Comparison of ENCODE assay signal across 8 cellular contexts in the genomic region with DNA sequence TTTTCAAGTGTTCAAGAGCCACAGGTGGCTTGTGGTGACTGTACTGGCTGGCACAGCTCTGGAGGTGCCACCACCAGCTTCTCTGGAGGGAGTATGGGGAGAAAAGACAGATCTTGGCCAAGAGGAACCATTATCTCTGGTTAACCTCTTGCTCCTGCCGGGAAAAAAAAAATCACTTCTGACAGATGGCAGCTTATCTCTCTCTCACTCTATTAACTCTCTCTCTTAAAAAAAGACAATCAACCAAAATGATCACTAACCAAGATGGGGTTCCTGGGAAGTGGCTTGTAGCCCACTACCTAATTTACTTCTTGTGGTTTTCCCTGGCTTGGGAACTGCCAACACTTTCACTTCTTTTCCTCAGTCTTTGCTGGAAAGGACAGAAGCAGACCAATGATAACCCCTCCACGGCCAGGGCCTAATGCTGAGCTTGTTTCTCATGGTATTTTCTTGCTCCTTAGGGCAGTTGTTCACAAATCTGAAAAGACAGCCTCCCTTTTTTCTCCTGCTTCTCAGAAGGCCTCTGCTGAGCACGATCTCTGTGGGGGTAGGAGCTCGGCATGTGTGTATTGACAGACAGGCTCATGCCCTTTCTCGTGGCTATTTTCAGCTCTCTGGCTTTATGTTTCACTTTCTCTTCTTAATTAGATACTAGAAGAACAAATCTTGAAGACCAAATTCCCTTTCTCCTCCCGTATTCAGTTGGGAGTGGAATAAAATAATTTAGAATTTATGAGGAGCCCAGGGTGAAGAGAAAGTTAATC. TPM values are rescaled to one million over a fixed set of nuclear protein-coding genes. Genes with fewer than 3 reads are reported as not detected.
A peak's percentile ranks its signal among the peaks of the same experiment; 100 is the strongest.
DNase-seq lines count a peak whose midpoint lies in the region; ATAC-seq and TF ChIP-seq lines count a peak whose summit lies in the region.

No MANE protein-coding gene starts in this region.

- POLR2A ChIA-PET in activated CD8-positive, alpha-beta T cell treated with anti-CD3 and anti-CD28 coated beads for 36 hours (lab: Charles Lee) = no interaction called here

- no peak for ATAC-seq in activated naive CD4-positive, alpha-beta T cell treated with anti-CD3 and anti-CD28 coated beads, Interleukin-2, amount 50 U/mL, for 72 hours
- ATAC-seq in activated CD8-positive, alpha-beta T cell treated with anti-CD3 and anti-CD28 coated beads for 36 hours = peak; percentile 35

- no peaks in the 10 kb centered on the region for H3K27me3 ChIP-seq in testis

- H3K9me3 Mint-ChIP-seq in activated naive CD4-positive, alpha-beta T cell treated with anti-CD3 and anti-CD28 coated beads for 36 hours = no peaks in the 10 kb centered on the region
- H3K9me3 Mint-ChIP-seq in activated naive CD4-positive, alpha-beta T cell treated with anti-CD3 and anti-CD28 coated beads, Interleukin-2, amount 50 U/mL, for 72 hours = no peaks in the 10 kb centered on the region
- no peaks in the 10 kb centered on the region for H3K9me3 Mint-ChIP-seq in activated CD8-positive, alpha-beta T cell treated with anti-CD3 and anti-CD28 coated beads for 36 hours
- H3K9me3 Mint-ChIP-seq in immature natural killer cell = peaks cover 0 to 2% (median 0%) of the 10 kb centered on the region in 6 donors

- TF ChIP-seq POLR2A in testis (IDR thresholded peaks at IDR 0.05) = no peak

- no peaks in the 10 kb centered on the region for H3K36me3 ChIP-seq in testis (ENCODE audit: low read depth, missing control alignments)

- H3K36me3 Mint-ChIP-seq in activated naive CD4-positive, alpha-beta T cell treated with anti-CD3 and anti-CD28 coated beads for 36 hours (ENCODE audit: low read depth) = no peaks in the 10 kb centered on the region
- peaks cover 0 to 9% of the 10 kb centered on the region in 2 donors for H3K36me3 Mint-ChIP-seq in activated naive CD4-positive, alpha-beta T cell treated with anti-CD3 and anti-CD28 coated beads, Interleukin-2, amount 50 U/mL, for 72 hours
- H3K36me3 Mint-ChIP-seq in activated CD8-positive, alpha-beta T cell treated with anti-CD3 and anti-CD28 coated beads for 36 hours (ENCODE audit: low read depth) = no peaks in the 10 kb centered on the region
- H3K36me3 Mint-ChIP-seq in immature natural killer cell = no peaks in the 10 kb centered on the region

- WGBS in testis, 2 donors = 7 to 11% methylated on average over 6 of the region's 6 CpGs

- H3K27ac ChIP-seq in testis = peak overlapping the region; percentile 16 to 83

- intact Hi-C loops in activated naive CD4-positive, alpha-beta T cell treated with anti-CD3 and anti-CD28 coated beads for 36 hours (cut with micrococcal nuclease) = loop anchor here (5.0 kb wide), 1 partner anchor 178 kb away; a partner anchor contains a TSS
- intact Hi-C loops in activated CD8-positive, alpha-beta T cell treated with anti-CD3 and anti-CD28 coated beads for 36 hours (cut with micrococcal nuclease) = loop anchor here (10.0 kb wide), 1 partner anchor 56 kb away; no protein-coding TSS in a partner anchor
- intact Hi-C loops in testis (cut with DNase I; ENCODE audit: low total_unique reads) = no loop called here

- peaks cover 25% of the 10 kb centered on the region for H3K4me1 ChIP-seq in testis

- peak overlapping the region; percentile 47 for H3K4me3 Mint-ChIP-seq in activated naive CD4-positive, alpha-beta T cell treated with anti-CD3 and anti-CD28 coated beads for 36 hours
- H3K4me3 Mint-ChIP-seq in activated CD8-positive, alpha-beta T cell treated with anti-CD3 and anti-CD28 coated beads for 36 hours = peak overlapping the region; percentile 53
- peak overlapping the region; percentile 73 to 88 (median 84) for H3K4me3 Mint-ChIP-seq in immature natural killer cell

- H3K27ac Mint-ChIP-seq in activated naive CD4-positive, alpha-beta T cell treated with anti-CD3 and anti-CD28 coated beads for 36 hours = no peak overlapping the region
- H3K27ac Mint-ChIP-seq in activated naive CD4-positive, alpha-beta T cell treated with anti-CD3 and anti-CD28 coated beads, Interleukin-2, amount 50 U/mL, for 72 hours = peak overlapping the region in 1 of 2 donors; percentile 45
- H3K27ac Mint-ChIP-seq in activated CD8-positive, alpha-beta T cell treated with anti-CD3 and anti-CD28 coated beads for 36 hours = no peak overlapping the region
- peak overlapping the region; percentile 23 to 87 (median 74) for H3K27ac Mint-ChIP-seq in immature natural killer cell

- CTCF ChIA-PET in activated naive CD4-positive, alpha-beta T cell treated with anti-CD3 and anti-CD28 coated beads for 36 hours (lab: Charles Lee) = interaction anchor here (1.2 to 1.3 kb wide), 3 partner anchors 10 to 246 kb away, joined by 3 to 6 read pairs (median 3); no protein-coding TSS in a partner anchor
- CTCF ChIA-PET in activated CD8-positive, alpha-beta T cell treated with anti-CD3 and anti-CD28 coated beads for 36 hours (lab: Charles Lee) = interaction anchor here (1.3 to 1.8 kb wide), 4 partner anchors 14 to 127 kb away, joined by 4 to 8 read pairs (median 5); a partner anchor contains a TSS

- no peak for DNase-seq in activated naive CD4-positive, alpha-beta T cell treated with anti-CD3 and anti-CD28 coated beads for 36 hours
- no peak for DNase-seq in activated naive CD4-positive, alpha-beta T cell treated with anti-CD3 and anti-CD28 coated beads, Interleukin-2, amount 50 U/mL, for 72 hours (ENCODE audit: low spot score in 2 of 2)
- DNase-seq in activated CD8-positive, alpha-beta T cell treated with anti-CD3 and anti-CD28 coated beads for 36 hours = peak; percentile 32
- DNase-seq in immature natural killer cell (peak in 2 of 3 donors; percentile 10 to 14), testis (peak; percentile 36), activated gamma-delta T cell treated with Interleukin-2 at 50 U/mL for 16 hours (no peak), superior temporal gyrus (ENCODE audit: extremely low spot score) (no peak)
- DNase-seq in activated CD4-positive, CD25-positive, alpha-beta regulatory T cell treated with anti-CD3 and anti-CD28 coated beads, Interleukin-2, amount 50 U/mL, for 72 hours = no peak

- H3K9me3 ChIP-seq in testis = no peaks in the 10 kb centered on the region

- H3K4me3 ChIP-seq in testis = peak overlapping the region; percentile 53 to 60

- no peak for TF ChIP-seq CTCF in activated CD8-positive, alpha-beta T cell treated with anti-CD3 and anti-CD28 coated beads for 36 hours (IDR thresholded peaks at IDR 0.05)
- TF ChIP-seq CTCF in testis (IDR thresholded peaks at IDR 0.05) = no peak

- peaks cover 57% of the 10 kb centered on the region for H3K27me3 Mint-ChIP-seq in activated naive CD4-positive, alpha-beta T cell treated with anti-CD3 and anti-CD28 coated beads for 36 hours (ENCODE audit: low read depth)
- H3K27me3 Mint-ChIP-seq in activated CD8-positive, alpha-beta T cell treated with anti-CD3 and anti-CD28 coated beads for 36 hours = peaks cover 64% of the 10 kb centered on the region
- H3K27me3 Mint-ChIP-seq in immature natural killer cell (ENCODE audit: low read depth in 3 of 3) = peaks cover 15 to 24% (median 18%) of the 10 kb centered on the region in 3 donors

- peaks cover 19% of the 10 kb centered on the region for H3K4me1 Mint-ChIP-seq in activated naive CD4-positive, alpha-beta T cell treated with anti-CD3 and anti-CD28 coated beads for 36 hours (ENCODE audit: low read depth)
- H3K4me1 Mint-ChIP-seq in activated CD8-positive, alpha-beta T cell treated with anti-CD3 and anti-CD28 coated beads for 36 hours (ENCODE audit: low read depth) = peaks cover 22% of the 10 kb centered on the region
- peaks cover 29 to 45% of the 10 kb centered on the region in 2 donors for H3K4me1 Mint-ChIP-seq in immature natural killer cell

RNA-seq across cellular contexts. Expression of a gene that starts 0.9 kb away (rescaled TPM):
- total RNA-seq in activated naive CD4-positive, alpha-beta T cell treated with anti-CD3 and anti-CD28 coated beads for 36 hours = not detected
- not detected for total RNA-seq in activated naive CD4-positive, alpha-beta T cell treated with anti-CD3 and anti-CD28 coated beads, Interleukin-2, amount 50 U/mL, for 72 hours
- total RNA-seq in activated CD8-positive, alpha-beta T cell treated with anti-CD3 and anti-CD28 coated beads for 36 hours = not detected
- not detected for polyA plus RNA-seq in immature natural killer cell
- 10 to 100 TPM in 1 of 2 donors, 1 to 10 TPM in 1; 6.4 to 30.2 TPM for total RNA-seq in testis
- polyA plus RNA-seq in testis (ENCODE audit: insufficient read depth, low read depth, low replicate concordance) = 20.5 TPM

RNA-seq across cellular contexts. Expression of a gene that starts 3.8 kb away (rescaled TPM):
- not detected for total RNA-seq in activated naive CD4-positive, alpha-beta T cell treated with anti-CD3 and anti-CD28 coated beads for 36 hours
- total RNA-seq in activated naive CD4-positive, alpha-beta T cell treated with anti-CD3 and anti-CD28 coated beads, Interleukin-2, amount 50 U/mL, for 72 hours = not detected
- not detected for total RNA-seq in activated CD8-positive, alpha-beta T cell treated with anti-CD3 and anti-CD28 coated beads for 36 hours
- polyA plus RNA-seq in immature natural killer cell (not detected), testis (ENCODE audit: insufficient read depth, low read depth, low replicate concordance) (2.6 TPM)
- 1 to 10 TPM; 3.2 to 4.6 TPM for total RNA-seq in testis

RNA-seq across cellular contexts. Expression of a gene that starts 42.9 kb away (rescaled TPM):
- 100 to 1,000 TPM; 157 to 160 TPM for total RNA-seq in activated naive CD4-positive, alpha-beta T cell treated with anti-CD3 and anti-CD28 coated beads for 36 hours
- 100 to 1,000 TPM; 114 to 143 TPM for total RNA-seq in activated naive CD4-positive, alpha-beta T cell treated with anti-CD3 and anti-CD28 coated beads, Interleukin-2, amount 50 U/mL, for 72 hours
- total RNA-seq in activated CD8-positive, alpha-beta T cell treated with anti-CD3 and anti-CD28 coated beads for 36 hours = 100 to 1,000 TPM; 121 to 141 TPM
- 100 to 1,000 TPM; 120 to 128 (median 128) TPM for polyA plus RNA-seq in immature natural killer cell
- total RNA-seq in testis = 10 to 100 TPM; 53.5 to 70.6 TPM
- polyA plus RNA-seq in testis (ENCODE audit: insufficient read depth, low read depth, low replicate concordance) = 75.0 TPM

Comparison
In these comparisons a context has a peak if more than half of its experiments do, and no peak if none do; other contexts are left out.
1. DNase-seq: peak in activated CD8-positive, alpha-beta T cell treated with anti-CD3 and anti-CD28 coated beads for 36 hours (single experiment), immature natural killer cell (2 of 3) and testis (single experiment); none in activated naive CD4-positive, alpha-beta T cell treated with anti-CD3 and anti-CD28 coated beads for 36 hours (single experiment), activated naive CD4-positive, alpha-beta T cell treated with anti-CD3 and anti-CD28 coated beads, Interleukin-2, amount 50 U/mL, for 72 hours (0 of 2), activated gamma-delta T cell treated with Interleukin-2 at 50 U/mL for 16 hours (single experiment), superior temporal gyrus (single experiment) and activated CD4-positive, CD25-positive, alpha-beta regulatory T cell treated with anti-CD3 and anti-CD28 coated beads, Interleukin-2, amount 50 U/mL, for 72 hours (single experiment).
2. H3K27ac Mint-ChIP-seq: peak in immature natural killer cell (6 of 6); none in activated naive CD4-positive, alpha-beta T cell treated with anti-CD3 and anti-CD28 coated beads for 36 hours (single experiment) and activated CD8-positive, alpha-beta T cell treated with anti-CD3 and anti-CD28 coated beads for 36 hours (single experiment).
3. RNA of a gene that starts 0.9 kb away (total RNA-seq): 6.4 to 30.2 TPM in testis; not detected in activated naive CD4-positive, alpha-beta T cell treated with anti-CD3 and anti-CD28 coated beads for 36 hours, not detected in activated naive CD4-positive, alpha-beta T cell treated with anti-CD3 and anti-CD28 coated beads, Interleukin-2, amount 50 U/mL, for 72 hours and not detected in activated CD8-positive, alpha-beta T cell treated with anti-CD3 and anti-CD28 coated beads for 36 hours; every median in the first group is over 4 times any median in the second.
4. RNA of a gene that starts 3.8 kb away (total RNA-seq): 3.2 to 4.6 TPM in testis; not detected in activated naive CD4-positive, alpha-beta T cell treated with anti-CD3 and anti-CD28 coated beads for 36 hours, not detected in activated naive CD4-positive, alpha-beta T cell treated with anti-CD3 and anti-CD28 coated beads, Interleukin-2, amount 50 U/mL, for 72 hours and not detected in activated CD8-positive, alpha-beta T cell treated with anti-CD3 and anti-CD28 coated beads for 36 hours; every median in the first group is over 4 times any median in the second.
5. Peak in every context shown above with its lines, with median percentiles within 50 percentile points of each other: H3K4me3 Mint-ChIP-seq.